In the genomic region with DNA sequence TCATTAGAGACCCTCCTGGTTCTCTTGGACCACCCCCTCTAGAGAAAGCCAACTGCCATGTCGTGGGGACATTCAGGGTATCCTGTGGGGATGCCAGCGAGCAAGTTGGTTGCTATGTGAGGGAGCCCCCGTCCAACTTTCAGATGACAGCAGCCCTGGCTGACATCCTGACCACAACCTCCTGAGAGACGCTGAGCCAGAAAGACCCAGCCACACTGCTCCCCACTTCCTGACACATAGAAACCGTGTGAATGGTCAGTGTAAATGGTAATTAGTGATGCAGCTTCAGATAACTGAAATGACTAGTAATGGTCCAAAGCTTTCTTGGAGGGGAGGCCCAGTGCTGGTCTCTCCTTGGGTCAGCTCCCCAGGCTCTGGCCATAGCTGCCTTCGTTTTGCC, we compare ENCODE assay signal across 13 cellular contexts. TPM values are rescaled to one million over a fixed set of nuclear protein-coding genes. Genes with fewer than 3 reads are reported as not detected.
DNase-seq lines count a peak whose midpoint lies in the region; ATAC-seq and TF ChIP-seq lines count a peak whose summit lies in the region.
"Had no signal": no experiment of that assay in that cellular context is flagged by ENCODE, and none has a peak within 500 bp of the region (broad histone marks: within the 10 kb centered on the region; RNA-seq: fewer than 3 reads in every experiment).

No MANE protein-coding gene starts in this region.

- DNase-seq in gastrocnemius medialis (no peak), superior temporal gyrus (ENCODE audit: extremely low spot score) (no peak), amniotic stem cell (lab: John Stamatoyannopoulos, UW) (no peak)
- DNase-seq: activated T-cell treated with anti-CD3 and anti-CD28 coated beads, Interleukin-2, amount 50 U/mL, for 24 hours; endodermal cell; HFFc6; left ventricle myocardium superior had no signal

- intact Hi-C loops in gastrocnemius medialis (cut with DNase I; ENCODE audit: low total_unique reads), result no loop called here

- in situ Hi-C loops in gastrocnemius medialis (cut with MboI; ENCODE audit: low sequenced_read_pairs in 4 of 4), result no loop called here

- no peaks in the 10 kb centered on the region for H3K36me3 ChIP-seq in gastrocnemius medialis
- H3K36me3 ChIP-seq: neural progenitor cell had no signal

- H3K9me3 ChIP-seq in gastrocnemius medialis, result no peaks in the 10 kb centered on the region

- H3K4me3 ChIP-seq in gastrocnemius medialis, result no peak overlapping the region
- H3K4me3 ChIP-seq: neural progenitor cell had no signal

- TF ChIP-seq CTCF in gastrocnemius medialis (IDR thresholded peaks at IDR 0.05 in 4 of 5, conservative IDR thresholded peaks at IDR 0.05 in 1 of 5), result no peak

- peak; percentile 78 for ATAC-seq in GM18861 (IDR thresholded peaks at IDR 0.05; ENCODE audit: unreplicated experiment)
- ATAC-seq in GM21786 (IDR thresholded peaks at IDR 0.05; ENCODE audit: unreplicated experiment), result peak; percentile 65
- peak; percentile 74 for ATAC-seq in HG03469 (IDR thresholded peaks at IDR 0.05; ENCODE audit: unreplicated experiment)
- no peak for ATAC-seq in gastrocnemius medialis
- no peak for ATAC-seq in GM21526 (IDR thresholded peaks at IDR 0.05; ENCODE audit: low FRiP score, unreplicated experiment)

- no peak for TF ChIP-seq POLR2A in gastrocnemius medialis (IDR thresholded peaks at IDR 0.05)

- H3K4me1 ChIP-seq in gastrocnemius medialis, result peaks cover 15 to 27% of the 10 kb centered on the region in 2 donors
- H3K4me1 ChIP-seq: neural progenitor cell had no signal

- H3K27ac ChIP-seq in gastrocnemius medialis, result peak overlapping the region; percentile 51 to 92 (median 64)
- H3K27ac ChIP-seq: neural progenitor cell, RWPE1 had no signal

- no peaks in the 10 kb centered on the region for H3K27me3 ChIP-seq in gastrocnemius medialis
- H3K27me3 ChIP-seq: neural progenitor cell had no signal

RNA-seq across cellular contexts. Expression of a gene that starts 10.8 kb away (rescaled TPM):
- 100 to 1,000 TPM in 1 of 4 donors, 10 to 100 TPM in 3; 72.5 to 307 (median 84.4) TPM for total RNA-seq in gastrocnemius medialis

Comparison
In these comparisons a context has a peak if more than half of its experiments do, and no peak if none do; other contexts are left out.
1. ATAC-seq: peak in GM18861 (single experiment), GM21786 (single experiment) and HG03469 (single experiment); none in gastrocnemius medialis (0 of 2) and GM21526 (single experiment).